ENCODE assay signal across 8 cellular contexts in the genomic region with DNA sequence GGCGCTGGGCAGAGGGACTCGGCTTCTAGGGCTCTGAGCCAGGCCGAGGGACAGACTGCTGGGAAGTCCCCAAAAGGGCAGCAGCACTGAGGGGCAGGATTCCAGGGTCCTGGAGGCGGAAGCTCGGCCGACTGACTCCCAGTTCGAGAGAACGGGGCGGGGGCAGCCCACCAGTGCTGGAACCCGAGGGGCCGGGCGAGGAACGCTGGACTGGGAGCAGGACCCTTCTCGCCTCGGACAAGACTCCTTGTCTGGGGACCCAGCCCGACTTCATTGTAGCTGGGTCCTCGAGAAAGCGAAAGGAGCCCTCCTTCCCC. TPM values are rescaled to one million over a fixed set of nuclear protein-coding genes. Genes with fewer than 3 reads are reported as not detected.
A peak's percentile ranks its signal among the peaks of the same experiment; 100 is the strongest.
DNase-seq lines count a peak whose midpoint lies in the region; ATAC-seq and TF ChIP-seq lines count a peak whose summit lies in the region.

No MANE protein-coding gene starts in this region.

- H3K9me3 Mint-ChIP-seq in CD4-positive, CD25-positive, alpha-beta regulatory T cell = no peaks in the 10 kb centered on the region
- H3K9me3 Mint-ChIP-seq in naive thymus-derived CD8-positive, alpha-beta T cell = no peaks in the 10 kb centered on the region

- H3K14ac ChIP-seq in IMR-90 (replicated peaks; ENCODE audit: low read depth, low read length) = peak overlapping the region; percentile 86

- dilution Hi-C loops in IMR-90 (cut with HindIII; ENCODE audit: low sequenced_read_pairs, unreplicated experiment) = no loop called here

- peaks cover 11% of the 10 kb centered on the region for H3K36me3 ChIP-seq in CD4-positive, CD25-positive, alpha-beta regulatory T cell (ENCODE audit: control insufficient read depth, insufficient read depth, low read length)
- H3K36me3 ChIP-seq in IMR-90 (ENCODE audit: control insufficient read depth, insufficient read depth, low read length) (peaks cover 3% of the 10 kb centered on the region), colonic mucosa (peaks cover 5% of the 10 kb centered on the region)

- CTCF ChIA-PET in IMR-90 (lab: Yijun Ruan, JAX) = interaction anchor here (1.0 to 2.1 kb wide), 2 partner anchors 9 to 20 kb away, joined by 4 to 11 read pairs; a partner anchor contains a TSS

- 0% methylated on average over 14 of the region's 18 CpGs; no CpG with 5 or more reads in 1 of the 2 experiments for WGBS in IMR-90 (ENCODE audit: extremely low coverage in 2 of 2, insufficient read length in 1 of 2), 2 experiments

- H3K27ac Mint-ChIP-seq in CD4-positive, CD25-positive, alpha-beta regulatory T cell = peak overlapping the region; percentile 88 to 96 (median 94)
- peak overlapping the region; percentile 85 to 97 (median 95) for H3K27ac Mint-ChIP-seq in naive thymus-derived CD8-positive, alpha-beta T cell

- H2AK9ac ChIP-seq in IMR-90 (replicated peaks; ENCODE audit: low read depth, low read length, poor library complexity) = peak overlapping the region; percentile 100

- H2AK5ac ChIP-seq in IMR-90 (ENCODE audit: low read depth, low read length) = peak overlapping the region; percentile 81

- H4K20me1 ChIP-seq in IMR-90 (ENCODE audit: insufficient read depth, low read length) = no peaks in the 10 kb centered on the region

- peak overlapping the region; percentile 93 to 97 for H4K8ac ChIP-seq in IMR-90 (ENCODE audit: low read depth in 2 of 2, low read length in 2 of 2)

- H3K4me2 ChIP-seq in IMR-90 (ENCODE audit: low read depth, low read length) = peak overlapping the region; percentile 89

- H3K56ac ChIP-seq in IMR-90 (ENCODE audit: extremely low read depth, insufficient read depth, low read length) = peak overlapping the region; percentile 55

- H3K18ac ChIP-seq in IMR-90 (ENCODE audit: low read depth, low read length) = peak overlapping the region; percentile 38

- H2BK20ac ChIP-seq in IMR-90 (ENCODE audit: low read depth, low read length) = no peak overlapping the region

- no TSS peak for BruUV-seq in IMR-90 (replicated peaks; lab: Mats Ljungman, UMichigan)

- H3K36me3 Mint-ChIP-seq in CD4-positive, CD25-positive, alpha-beta regulatory T cell = peaks cover 9% of the 10 kb centered on the region
- H3K36me3 Mint-ChIP-seq in naive thymus-derived CD8-positive, alpha-beta T cell = peaks cover 0 to 22% (median 0%) of the 10 kb centered on the region in 3 donors

- DNase-seq in CD4-positive, CD25-positive, alpha-beta regulatory T cell = no peak
- DNase-seq in IMR-90 = no peak
- no peak for DNase-seq in colonic mucosa
- DNase-seq in naive thymus-derived CD8-positive, alpha-beta T cell = no peak
- no peak for DNase-seq in NCI-H2107 treated with DMSO at 0.1 percent for 48 hours (lab: John Stamatoyannopoulos, UW; ENCODE audit: unreplicated experiment)

- peaks cover 38% of the 10 kb centered on the region for H3K4me1 ChIP-seq in CD4-positive, CD25-positive, alpha-beta regulatory T cell (ENCODE audit: control insufficient read depth, insufficient read depth, low read length, poor library complexity, severe bottlenecking)
- H3K4me1 ChIP-seq in IMR-90 (ENCODE audit: control insufficient read depth, insufficient read depth, low read length) (peaks cover 7% of the 10 kb centered on the region), colonic mucosa (peaks cover 9% of the 10 kb centered on the region)

- H3K9me3 ChIP-seq in CD4-positive, CD25-positive, alpha-beta regulatory T cell (ENCODE audit: control insufficient read depth in 2 of 2, low read length in 2 of 2) = no peaks in the 10 kb centered on the region
- H3K9me3 ChIP-seq in IMR-90 (ENCODE audit: control insufficient read depth, insufficient read depth, low read length) = no peaks in the 10 kb centered on the region
- H3K9me3 ChIP-seq in colonic mucosa = no peaks in the 10 kb centered on the region

- H3K27me3 ChIP-seq in CD4-positive, CD25-positive, alpha-beta regulatory T cell (ENCODE audit: control insufficient read depth, insufficient read depth, low read length) = no peaks in the 10 kb centered on the region
- H3K27me3 ChIP-seq in IMR-90 (ENCODE audit: control insufficient read depth, insufficient read depth, low read length) (no peaks in the 10 kb centered on the region), colonic mucosa (no peaks in the 10 kb centered on the region)

- H3K4me3 Mint-ChIP-seq in CD4-positive, CD25-positive, alpha-beta regulatory T cell = peak overlapping the region; percentile 91 to 96 (median 94)
- peak overlapping the region; percentile 83 to 97 (median 91) for H3K4me3 Mint-ChIP-seq in naive thymus-derived CD8-positive, alpha-beta T cell

- no peak for TF ChIP-seq RAD21 in IMR-90 (IDR thresholded peaks at IDR 0.05; ENCODE audit: low read length)

- TF ChIP-seq POLR2A in IMR-90 (IDR thresholded peaks at IDR 0.05; ENCODE audit: low read depth, low read length) = peak; percentile 38; the same call in 1 of the 2 replicates

- peak overlapping the region; percentile 82 for H3K4me3 ChIP-seq in CD4-positive, CD25-positive, alpha-beta regulatory T cell (ENCODE audit: low read depth, low read length)
- peak overlapping the region; percentile 72 for H3K4me3 ChIP-seq in IMR-90 (ENCODE audit: insufficient read depth, low read depth, low read length)
- H3K4me3 ChIP-seq in colonic mucosa = peak overlapping the region; percentile 95

- peak overlapping the region; percentile 95 for H3K23ac ChIP-seq in IMR-90 (ENCODE audit: low read depth, low read length)

- H3K9me1 ChIP-seq in IMR-90 (ENCODE audit: insufficient read depth, low read length) = peaks cover 21% of the 10 kb centered on the region

- TF ChIP-seq CTCF in IMR-90 (conservative IDR thresholded peaks at IDR 0.05; ENCODE audit: low read depth, low read length) = no peak
- no peak for TF ChIP-seq CTCF in colonic mucosa (IDR thresholded peaks at IDR 0.05)

- ATAC-seq in CD4-positive, CD25-positive, alpha-beta regulatory T cell (ENCODE audit: low read depth in 2 of 2) = no peak
- peak; percentile 49 for ATAC-seq in IMR-90 (ENCODE audit: low read depth)
- peak; percentile 21 to 25 for ATAC-seq in naive thymus-derived CD8-positive, alpha-beta T cell
- ATAC-seq in HG03378 (IDR thresholded peaks at IDR 0.05; ENCODE audit: unreplicated experiment) = no peak
- no peak for ATAC-seq in HG02623 (IDR thresholded peaks at IDR 0.05; ENCODE audit: unreplicated experiment)
- no peak for ATAC-seq in HG03571 (IDR thresholded peaks at IDR 0.05; ENCODE audit: unreplicated experiment)

- POLR2A ChIA-PET in IMR-90 (lab: Charles Lee; ENCODE audit: unreplicated experiment) = interaction anchor here (0.6 to 1.1 kb wide), 2 partner anchors 40 to 42 kb away, joined by 4 read pairs; no protein-coding TSS in a partner anchor
- POLR2A ChIA-PET in naive thymus-derived CD8-positive, alpha-beta T cell (lab: Charles Lee) = interaction anchor here (0.7 to 5.7 kb wide), 14 partner anchors 10 to 198 kb away, joined by 3 to 42 read pairs (median 4); a partner anchor contains a TSS

- in situ Hi-C loops in IMR-90 (cut with MboI; ENCODE audit: low sequenced_read_pairs) = no loop called here

- peaks cover 18 to 45% (median 37%) of the 10 kb centered on the region in 4 donors for H3K4me1 Mint-ChIP-seq in CD4-positive, CD25-positive, alpha-beta regulatory T cell
- H3K4me1 Mint-ChIP-seq in naive thymus-derived CD8-positive, alpha-beta T cell = peaks cover 30 to 49% (median 41%) of the 10 kb centered on the region in 4 donors

- peak overlapping the region; percentile 63 for H2BK5ac ChIP-seq in IMR-90 (ENCODE audit: low read depth, low read length, poor library complexity, severe bottlenecking)

- H2BK120ac ChIP-seq in IMR-90 (ENCODE audit: low read depth, low read length) = peak overlapping the region; percentile 55; the same call in 1 of the 2 replicates

- H2BK15ac ChIP-seq in IMR-90 (ENCODE audit: low read depth, low read length) = no peak overlapping the region; the same call in 2 of the 3 replicates

- H3K27me3 Mint-ChIP-seq in CD4-positive, CD25-positive, alpha-beta regulatory T cell = no peaks in the 10 kb centered on the region
- H3K27me3 Mint-ChIP-seq in naive thymus-derived CD8-positive, alpha-beta T cell = no peaks in the 10 kb centered on the region

- H4K91ac ChIP-seq in IMR-90 (ENCODE audit: insufficient read depth, low read depth, low read length) = peak overlapping the region; percentile 88

- peaks cover 17 to 54% of the 10 kb centered on the region in 2 experiments; a peak in 3 of 4 replicates for H3K79me1 ChIP-seq in IMR-90 (ENCODE audit: low read depth in 1 of 2, low read length in 2 of 2)

- H2AFZ ChIP-seq in IMR-90 (replicated peaks; ENCODE audit: low read length, poor library complexity) = peak overlapping the region; percentile 99

- H4K5ac ChIP-seq in IMR-90 (ENCODE audit: low read depth, low read length) = peak overlapping the region; percentile 68

- H3K9ac ChIP-seq in IMR-90 (ENCODE audit: low read depth, low read length) (peak overlapping the region; percentile 74), colonic mucosa (ENCODE audit: low read depth in 2 of 2, low read length in 2 of 2) (peak overlapping the region; percentile 92 to 99)

- intact Hi-C loops in IMR-90 (cut with micrococcal nuclease) (loop anchor here (1.0 kb wide), 1 partner anchor 39 kb away; a partner anchor contains a TSS), colonic mucosa (cut with DNase I) (no loop called here)

- peak overlapping the region; percentile 93 for H3K27ac ChIP-seq in CD4-positive, CD25-positive, alpha-beta regulatory T cell (ENCODE audit: insufficient read depth, low read length, poor library complexity, severe bottlenecking)
- H3K27ac ChIP-seq in IMR-90 (ENCODE audit: insufficient read depth, low read length) (peak overlapping the region; percentile 72), colonic mucosa (peak overlapping the region; percentile 96)

- H3K4ac ChIP-seq in IMR-90 (ENCODE audit: low read depth, low read length) = peak overlapping the region; percentile 91

RNA-seq across cellular contexts. Expression of a gene that starts 0.2 kb away (rescaled TPM):
- 69.8 TPM for total RNA-seq in CD4-positive, CD25-positive, alpha-beta regulatory T cell
- polyA plus RNA-seq in CD4-positive, CD25-positive, alpha-beta regulatory T cell = 1 to 10 TPM; 4.7 to 7.9 (median 6.0) TPM
- total RNA-seq in IMR-90 (2012; rRNA removed) = 1.4 TPM in 2 replicates
- polyA plus RNA-seq in IMR-90 (2012; rRNA removed) = 54.7 and 59.7 TPM in 2 replicates
- 37.1 and 49.2 TPM in 2 replicates for polyA plus RNA-seq in IMR-90 (2012; cell fraction: cytosol; rRNA removed)
- 375 and 891 TPM in 2 replicates for polyA plus RNA-seq in IMR-90 (2012; cell fraction: nucleus; rRNA removed; ENCODE audit: low replicate concordance)
- 10 to 100 TPM; 39.8 to 52.6 TPM for total RNA-seq in colonic mucosa
- total RNA-seq in naive thymus-derived CD8-positive, alpha-beta T cell = 10 to 100 TPM; 56.1 to 58.7 TPM
- 10 to 100 TPM in 1 of 3 donors, 1 to 10 TPM in 2; 4.1 to 18.9 (median 6.3) TPM for polyA plus RNA-seq in naive thymus-derived CD8-positive, alpha-beta T cell

RNA-seq across cellular contexts. Expression of a gene that starts 9.6 kb away (rescaled TPM):
- total RNA-seq in CD4-positive, CD25-positive, alpha-beta regulatory T cell = not detected
- polyA plus RNA-seq in CD4-positive, CD25-positive, alpha-beta regulatory T cell = under 1 TPM in 1 of 4 donors, not detected in 3; 0.99 TPM
- total RNA-seq in IMR-90 (2012; rRNA removed) (under 0.01 and 0.18 TPM in 2 replicates), colonic mucosa (1 to 10 TPM; 1.6 to 4.2 TPM)
- 0.51 and 0.92 TPM in 2 replicates for polyA plus RNA-seq in IMR-90 (2012; rRNA removed)
- 0.28 and 0.42 TPM in 2 replicates for polyA plus RNA-seq in IMR-90 (2012; cell fraction: cytosol; rRNA removed)
- 2.3 and 2.8 TPM in 2 replicates for polyA plus RNA-seq in IMR-90 (2012; cell fraction: nucleus; rRNA removed; ENCODE audit: low replicate concordance)
- under 1 TPM in 1 of 2 experiments, not detected in 1; 0.26 TPM for total RNA-seq in naive thymus-derived CD8-positive, alpha-beta T cell
- under 1 TPM in 1 of 3 donors, not detected in 2; 0.23 TPM for polyA plus RNA-seq in naive thymus-derived CD8-positive, alpha-beta T cell

RNA-seq across cellular contexts. Expression of a gene that starts 10.0 kb away (rescaled TPM):
- total RNA-seq in CD4-positive, CD25-positive, alpha-beta regulatory T cell = 22.9 TPM
- 1 to 10 TPM; 2.6 to 4.6 (median 3.8) TPM for polyA plus RNA-seq in CD4-positive, CD25-positive, alpha-beta regulatory T cell
- total RNA-seq in IMR-90 (2012; rRNA removed) = 27.4 and 28.6 TPM in 2 replicates
- polyA plus RNA-seq in IMR-90 (2012; rRNA removed) = 28.7 and 31.6 TPM in 2 replicates
- polyA plus RNA-seq in IMR-90 (2012; cell fraction: cytosol; rRNA removed) = 25.1 and 36.4 TPM in 2 replicates
- polyA plus RNA-seq in IMR-90 (2012; cell fraction: nucleus; rRNA removed; ENCODE audit: low replicate concordance) = 37.1 and 38.6 TPM in 2 replicates
- total RNA-seq in colonic mucosa = 100 to 1,000 TPM; 195 to 291 TPM
- total RNA-seq in naive thymus-derived CD8-positive, alpha-beta T cell = 10 to 100 TPM; 20.8 to 21.1 TPM
- polyA plus RNA-seq in naive thymus-derived CD8-positive, alpha-beta T cell = 1 to 10 TPM; 2.6 to 3.0 (median 3.0) TPM

RNA-seq across cellular contexts. Expression of a gene that starts 20.1 kb away (rescaled TPM):
- total RNA-seq in CD4-positive, CD25-positive, alpha-beta regulatory T cell = 52.5 TPM
- 100 to 1,000 TPM in 3 of 4 donors, 10 to 100 TPM in 1; 97.9 to 130 (median 106) TPM for polyA plus RNA-seq in CD4-positive, CD25-positive, alpha-beta regulatory T cell
- 50.2 and 52.2 TPM in 2 replicates for total RNA-seq in IMR-90 (2012; rRNA removed)
- polyA plus RNA-seq in IMR-90 (2012; rRNA removed) = 108 and 115 TPM in 2 replicates
- 71.1 and 79.9 TPM in 2 replicates for polyA plus RNA-seq in IMR-90 (2012; cell fraction: cytosol; rRNA removed)
- polyA plus RNA-seq in IMR-90 (2012; cell fraction: nucleus; rRNA removed; ENCODE audit: low replicate concordance) = 353 and 581 TPM in 2 replicates
- total RNA-seq in colonic mucosa = 10 to 100 TPM; 47.7 to 56.4 TPM
- 10 to 100 TPM; 50.5 to 52.6 TPM for total RNA-seq in naive thymus-derived CD8-positive, alpha-beta T cell
- 100 to 1,000 TPM; 122 to 131 (median 129) TPM for polyA plus RNA-seq in naive thymus-derived CD8-positive, alpha-beta T cell

RNA-seq across cellular contexts. Expression of a gene that starts 36.8 kb away (rescaled TPM):
- total RNA-seq in CD4-positive, CD25-positive, alpha-beta regulatory T cell = 11.7 TPM
- polyA plus RNA-seq in CD4-positive, CD25-positive, alpha-beta regulatory T cell = 1 to 10 TPM in 1 of 4 donors, under 1 TPM in 3; 0.29 to 1.6 (median 0.41) TPM
- total RNA-seq in IMR-90 (2012; rRNA removed) (1.4 TPM in 2 replicates), colonic mucosa (10 to 100 TPM in 1 of 2 donors, 1 to 10 TPM in 1; 3.8 to 17.6 TPM)
- polyA plus RNA-seq in IMR-90 (2012; rRNA removed) = 4.2 and 5.1 TPM in 2 replicates
- 1.6 and 2.8 TPM in 2 replicates for polyA plus RNA-seq in IMR-90 (2012; cell fraction: cytosol; rRNA removed)
- polyA plus RNA-seq in IMR-90 (2012; cell fraction: nucleus; rRNA removed; ENCODE audit: low replicate concordance) = 52.7 and 54.4 TPM in 2 replicates
- 10 to 100 TPM; 35.2 to 36.7 TPM for total RNA-seq in naive thymus-derived CD8-positive, alpha-beta T cell
- polyA plus RNA-seq in naive thymus-derived CD8-positive, alpha-beta T cell = 1 to 10 TPM; 1.5 to 3.0 (median 1.8) TPM

Comparison
In these comparisons a context has a peak if more than half of its experiments do, and no peak if none do; other contexts are left out.
1. ATAC-seq: peak in IMR-90 (single experiment) and naive thymus-derived CD8-positive, alpha-beta T cell (2 of 2); none in CD4-positive, CD25-positive, alpha-beta regulatory T cell (0 of 2), HG03378 (single experiment), HG02623 (single experiment) and HG03571 (single experiment).
2. RNA of a gene that starts 0.2 kb away (total RNA-seq): 69.8 TPM in CD4-positive, CD25-positive, alpha-beta regulatory T cell (single experiment), 56.1 to 58.7 TPM in naive thymus-derived CD8-positive, alpha-beta T cell and 39.8 to 52.6 TPM in colonic mucosa; 1.4 TPM in IMR-90; every median in the first group is over 10 times any median in the second.
3. Peak in every context shown above with its lines, with median percentiles within 50 percentile points of each other: H3K27ac ChIP-seq and H3K4me3 ChIP-seq.